12 cellular contexts compared by ENCODE assay signal in genomic region chr20:50278684-50279531, GRCh38.
A peak's percentile ranks its signal among the peaks of the same experiment; 100 is the strongest.
DNase-seq lines count a peak whose midpoint lies in the region; TF ChIP-seq lines count a peak whose summit lies in the region.
"Had no signal": no experiment of that assay in that cellular context is flagged by ENCODE, and none has a peak within 500 bp of the region (broad histone marks: within the 10 kb centered on the region; RNA-seq: fewer than 3 reads in every experiment).

No MANE protein-coding gene starts in this region.

- H3K9me3 ChIP-seq in neural progenitor cell (ENCODE audit: low read depth): no peaks in the 10 kb centered on the region

- H3K27ac ChIP-seq in neural progenitor cell: no peak overlapping the region
- H3K27ac ChIP-seq: KMS-11 had no signal

- H3K9me3 Mint-ChIP-seq in neural progenitor cell: no peaks in the 10 kb centered on the region
- H3K9me3 Mint-ChIP-seq: mesothelial cell of epicardium had no signal

- H3K27me3 Mint-ChIP-seq in neural progenitor cell (ENCODE audit: insufficient read depth, low read depth): peaks cover 13% of the 10 kb centered on the region

- DNase-seq in AG08396 (ENCODE audit: low spot score) (peak; percentile 55), OCI-M1 (lab: John Stamatoyannopoulos, UW) (peak; percentile 43), fibroblast of gingiva (ENCODE audit: low read depth) (peak; percentile 78), neural progenitor cell (ENCODE audit: low spot score) (no peak), activated gamma-delta T cell (lab: John Stamatoyannopoulos, UW) (no peak), NCI-H187 treated with DMSO at 0.1 percent for 48 hours (lab: John Stamatoyannopoulos, UW) (no peak), NCI-H2029 (lab: John Stamatoyannopoulos, UW) (no peak), H4 (ENCODE audit: low spot score) (no peak)
- DNase-seq: activated CD8-positive, alpha-beta memory T cell treated with anti-CD3 and anti-CD28 coated beads, Interleukin-2, amount 10 ng/mL, durations not matched to agents 7 days and 5 days; CD4-positive, CD25-positive, alpha-beta regulatory T cell had no signal

- H3K4me1 ChIP-seq in neural progenitor cell: no peaks in the 10 kb centered on the region

- H3K36me3 ChIP-seq in neural progenitor cell: no peaks in the 10 kb centered on the region

- no peak overlapping the region for H2AFZ ChIP-seq in neural progenitor cell (replicated peaks)

- H3K79me2 ChIP-seq in neural progenitor cell (ENCODE audit: low read depth): no peaks in the 10 kb centered on the region

- no peak overlapping the region for H3K9ac ChIP-seq in neural progenitor cell
- H3K9ac ChIP-seq: KMS-11 had no signal

- peaks cover 8% of the 10 kb centered on the region for H3K4me1 Mint-ChIP-seq in neural progenitor cell
- H3K4me1 Mint-ChIP-seq: CD4-positive, CD25-positive, alpha-beta regulatory T cell had no signal

- no peak for TF ChIP-seq CTCF in neural progenitor cell (IDR thresholded peaks at IDR 0.05)

- H3K36me3 Mint-ChIP-seq in neural progenitor cell: no peaks in the 10 kb centered on the region
- H3K36me3 Mint-ChIP-seq: activated CD8-positive, alpha-beta memory T cell treated with anti-CD3 and anti-CD28 coated beads, Interleukin-2, amount 10 ng/mL, durations not matched to agents 7 days and 5 days; CD4-positive, CD25-positive, alpha-beta regulatory T cell; mesothelial cell of epicardium had no signal

- H3K4me3 ChIP-seq in neural progenitor cell: no peak overlapping the region

- H3F3A ChIP-seq in neural progenitor cell (ENCODE audit: low read depth): no peaks in the 10 kb centered on the region

- H3K27ac Mint-ChIP-seq in neural progenitor cell: peak overlapping the region; percentile 89
- H3K27ac Mint-ChIP-seq: activated CD8-positive, alpha-beta memory T cell treated with anti-CD3 and anti-CD28 coated beads, Interleukin-2, amount 10 ng/mL, durations not matched to agents 7 days and 5 days had no signal

- H4K20me1 ChIP-seq in neural progenitor cell (ENCODE audit: low read depth): no peaks in the 10 kb centered on the region

- H3K4me2 ChIP-seq in neural progenitor cell: no peak overlapping the region
- H3K4me2 ChIP-seq: KMS-11 had no signal

- H3K27me3 ChIP-seq in neural progenitor cell: no peaks in the 10 kb centered on the region

- H3K4me3 Mint-ChIP-seq in neural progenitor cell: peak overlapping the region; percentile 30
- H3K4me3 Mint-ChIP-seq: activated CD8-positive, alpha-beta memory T cell treated with anti-CD3 and anti-CD28 coated beads, Interleukin-2, amount 10 ng/mL, durations not matched to agents 7 days and 5 days; CD4-positive, CD25-positive, alpha-beta regulatory T cell; mesothelial cell of epicardium had no signal

Comparison
In these comparisons a context has a peak if more than half of its experiments do, and no peak if none do; other contexts are left out.
1. DNase-seq: peak in AG08396 (single experiment), OCI-M1 (single experiment) and fibroblast of gingiva (single experiment); none in neural progenitor cell (single experiment), activated gamma-delta T cell (single experiment), NCI-H187 treated with DMSO at 0.1 percent for 48 hours (single experiment), NCI-H2029 (single experiment) and H4 (single experiment).